ENCODE assay signal across 8 cellular contexts in the genomic region with DNA sequence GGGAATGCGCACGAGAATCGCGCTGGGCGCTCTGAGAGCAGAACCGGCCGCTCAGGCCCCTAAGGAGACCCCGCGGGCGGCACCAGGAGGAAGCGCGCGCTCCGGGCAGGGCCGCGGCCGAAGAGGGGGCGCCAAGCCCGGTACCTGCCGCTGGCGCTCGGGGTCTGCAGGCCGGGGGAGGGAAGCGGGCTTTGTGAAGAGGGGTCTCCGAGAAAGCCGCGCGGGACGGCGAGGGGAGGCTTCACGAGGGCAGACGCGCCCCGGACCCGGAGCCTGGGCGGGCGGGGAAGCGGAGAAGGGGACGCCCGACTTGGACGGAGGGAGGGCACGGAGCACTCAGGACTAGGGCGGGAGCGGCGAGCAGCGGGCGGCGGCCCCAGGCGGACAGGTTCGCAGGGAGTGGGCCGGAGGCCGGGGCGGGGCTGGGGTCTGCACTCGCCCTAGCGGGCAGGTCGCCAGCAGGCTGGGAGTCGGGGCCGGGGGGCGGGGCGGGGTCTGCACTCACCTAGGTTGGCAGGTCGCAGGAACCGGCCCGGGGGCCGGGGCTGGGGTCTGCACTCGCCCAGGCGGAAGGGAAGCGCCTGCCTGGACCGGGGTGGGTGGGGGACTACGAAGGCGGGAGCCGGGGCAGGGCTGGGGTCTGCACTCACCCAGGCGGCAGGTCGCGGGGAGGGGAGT. TPM values are rescaled to one million over a fixed set of nuclear protein-coding genes. Genes with fewer than 3 reads are reported as not detected.
DNase-seq lines count a peak whose midpoint lies in the region; ATAC-seq and TF ChIP-seq lines count a peak whose summit lies in the region.

No MANE protein-coding gene starts in this region.

- H3K27ac ChIP-seq in ascending aorta (peak overlapping the region; percentile 97 to 100), iPS DF 6.9 (ENCODE audit: low read length) (no peak overlapping the region)

- H3K27me3 ChIP-seq in ascending aorta (no peaks in the 10 kb centered on the region), iPS DF 6.9 (ENCODE audit: control insufficient read depth, insufficient read depth, low read length) (no peaks in the 10 kb centered on the region)

- H3K36me3 ChIP-seq in ascending aorta (peaks cover 0 to 4% of the 10 kb centered on the region in 2 donors), iPS DF 6.9 (ENCODE audit: control insufficient read depth, insufficient read depth, low read length) (no peaks in the 10 kb centered on the region; the same call in 1 of the 2 replicates)

- H3K4me3 ChIP-seq in ascending aorta (peak overlapping the region; percentile 74 to 90), iPS DF 6.9 (ENCODE audit: low read length) (peak overlapping the region; percentile 94)

- intact Hi-C loops in ascending aorta (cut with DNase I) (loop anchor here (1.0 to 10.0 kb wide), 6 partner anchors 9 to 266 kb away; a partner anchor contains a TSS), sciatic nerve (cut with DNase I) (no loop called here)

- H3K9me3 ChIP-seq in ascending aorta: no peaks in the 10 kb centered on the region
- no peaks in the 10 kb centered on the region for H3K9me3 ChIP-seq in iPS DF 6.9 (ENCODE audit: control insufficient read depth, insufficient read depth, low read length)

- H3K4me1 ChIP-seq in ascending aorta: peaks cover 0 to 21% of the 10 kb centered on the region in 2 donors
- no peaks in the 10 kb centered on the region for H3K4me1 ChIP-seq in iPS DF 6.9 (ENCODE audit: control insufficient read depth, insufficient read depth, low read length)

- TF ChIP-seq CTCF in ascending aorta (IDR thresholded peaks at IDR 0.05): no peak

- peak; percentile 8 for ATAC-seq in sciatic nerve

- WGBS in iPS DF 6.9 (ENCODE audit: insufficient coverage, insufficient read length): no CpG with 5 or more reads among the region's 74 CpGs

- DNase-seq in NCI-H1417 (lab: John Stamatoyannopoulos, UW) (peak; percentile 34 to 78 (median 76)), NCI-H1417 treated with DMSO at 0.1 percent for 48 hours (lab: John Stamatoyannopoulos, UW) (no peak), NCI-H1092 (lab: John Stamatoyannopoulos, UW) (peak; percentile 23), ascending aorta (ENCODE audit: low spot score in 2 of 2) (peak in 1 of 2 donors; percentile 74), iPS DF 6.9 (ENCODE audit: low read depth, low spot score) (no peak), sciatic nerve (ENCODE audit: low spot score) (peak; percentile 78), NOMO-1 treated with dmso at 0.1 percent for 144 hours (lab: John Stamatoyannopoulos, UW; ENCODE audit: unreplicated experiment) (no peak), NCI-H774 (lab: John Stamatoyannopoulos, UW) (no peak)

RNA-seq across cellular contexts. Expression of a gene that starts 0.8 kb away (rescaled TPM):
- total RNA-seq in ascending aorta (102 TPM), sciatic nerve (103 TPM)

RNA-seq across cellular contexts. Expression of a gene that starts 27.9 kb away (rescaled TPM):
- total RNA-seq in ascending aorta: 7.6 TPM
- 29.6 TPM for total RNA-seq in sciatic nerve

Comparison
In these comparisons a context has a peak if more than half of its experiments do, and no peak if none do; other contexts are left out.
1. DNase-seq: peak in NCI-H1417 (3 of 3), NCI-H1092 (single experiment) and sciatic nerve (single experiment); none in NCI-H1417 treated with DMSO at 0.1 percent for 48 hours (single experiment), iPS DF 6.9 (single experiment), NOMO-1 treated with dmso at 0.1 percent for 144 hours (single experiment) and NCI-H774 (single experiment).